In genomic region chr1:110634455-110635281, GRCh38 we compare ENCODE assay signal across 8 cellular contexts. TPM values are rescaled to one million over a fixed set of nuclear protein-coding genes. Genes with fewer than 3 reads are reported as not detected.
A peak's percentile ranks its signal among the peaks of the same experiment; 100 is the strongest.
DNase-seq lines count a peak whose midpoint lies in the region; ATAC-seq and FAIRE-seq lines count a peak whose summit lies in the region.

No MANE protein-coding gene starts in this region.

- H3K27me3 Mint-ChIP-seq in activated naive CD8-positive, alpha-beta T cell = no peaks in the 10 kb centered on the region

- no peaks in the 10 kb centered on the region for H3K9me3 Mint-ChIP-seq in activated naive CD8-positive, alpha-beta T cell (ENCODE audit: low read depth)

- ATAC-seq in GM18861 (IDR thresholded peaks at IDR 0.05; ENCODE audit: unreplicated experiment) (peak; percentile 65), HG02884 (IDR thresholded peaks at IDR 0.05; ENCODE audit: unreplicated experiment) (peak; percentile 73)

- DNase-seq in RPMI7951 (ENCODE audit: low read depth) = peak; percentile 95
- DNase-seq in stimulated activated CD8-positive, alpha-beta memory T cell treated with anti-CD3 and anti-CD28 coated beads, Interleukin-12 subunit alpha, Interleukin-12 subunit beta, amount 100 ng/mL, for 4 hours (ENCODE audit: low read depth) = peak; percentile 34
- DNase-seq in LoVo (ENCODE audit: low spot score) = no peak
- no peak for DNase-seq in NCI-H2227 treated with DMSO at 0.1 percent for 48 hours (lab: John Stamatoyannopoulos, UW)

- H3K4me1 Mint-ChIP-seq in activated naive CD8-positive, alpha-beta T cell (ENCODE audit: low read depth) = peaks cover 27% of the 10 kb centered on the region

- H3K27ac Mint-ChIP-seq in activated naive CD8-positive, alpha-beta T cell = peak overlapping the region; percentile 86

- H3K4me3 Mint-ChIP-seq in activated naive CD8-positive, alpha-beta T cell = peak overlapping the region; percentile 77

- H3K36me3 Mint-ChIP-seq in activated naive CD8-positive, alpha-beta T cell = no peaks in the 10 kb centered on the region

- peak; percentile 5 for FAIRE-seq in islet of Langerhans (lab: Jason Lieb, UNC)

RNA-seq across cellular contexts. Expression of gene KCNA2, which starts 28.5 kb away (rescaled TPM):
- 0.20 and 0.48 TPM in 2 replicates for total RNA-seq in RPMI7951 (2014; rRNA removed; shearing (Covaris generic))

RNA-seq across cellular contexts. Expression of gene KCNA3, which starts 40.1 kb away (rescaled TPM):
- total RNA-seq in RPMI7951 (2014; rRNA removed; shearing (Covaris generic)) = under 0.01 and 0.10 TPM in 2 replicates

Comparison
In these comparisons a context has a peak if more than half of its experiments do, and no peak if none do; other contexts are left out.
1. DNase-seq: peak in RPMI7951 (single experiment) and stimulated activated CD8-positive, alpha-beta memory T cell treated with anti-CD3 and anti-CD28 coated beads, Interleukin-12 subunit alpha, Interleukin-12 subunit beta, amount 100 ng/mL, for 4 hours (single experiment); none in LoVo (single experiment) and NCI-H2227 treated with DMSO at 0.1 percent for 48 hours (single experiment).